In the genomic region with DNA sequence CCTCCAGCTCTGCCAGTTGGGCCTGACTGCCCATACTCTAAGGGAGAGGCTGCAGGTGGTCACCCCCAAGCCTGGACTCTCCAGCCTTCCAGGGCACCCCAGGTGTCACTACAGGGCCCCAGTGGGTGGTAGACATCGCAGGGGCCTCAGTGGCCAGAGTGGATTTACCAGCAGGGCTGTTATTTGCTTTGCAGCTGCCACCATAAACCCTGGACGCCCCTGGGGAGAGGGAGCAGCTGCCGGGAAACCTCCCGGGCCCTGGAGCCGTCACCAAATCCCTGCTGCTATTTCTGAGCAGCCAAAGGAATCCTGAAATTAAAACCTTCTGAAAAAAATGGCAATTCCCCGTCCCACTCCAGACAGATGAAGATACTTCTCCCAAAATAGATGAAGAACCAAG, we compare ENCODE assay signal across 2 cellular contexts.
A peak's percentile ranks its signal among the peaks of the same experiment; 100 is the strongest.
TF ChIP-seq lines count a peak whose summit lies in the region.

No MANE protein-coding gene starts in this region.

TF ChIP-seq in IMR-90, 13 proteins besides CTCF, POLR2A, EP300 and RAD21:
- TF ChIP-seq FOS (IDR thresholded peaks at IDR 0.05; ENCODE audit: low read depth, low read length) (no peak), MAZ (IDR thresholded peaks at IDR 0.05; ENCODE audit: borderline replicate concordance, low read depth, low read length) (no peak), CHD1 (IDR thresholded peaks at IDR 0.05; ENCODE audit: low read depth, low read length) (no peak), MAFK (IDR thresholded peaks at IDR 0.05; ENCODE audit: low read depth, low read length) (no peak), BHLHE40 (IDR thresholded peaks at IDR 0.05; ENCODE audit: low read depth, low read length) (no peak), RCOR1 (IDR thresholded peaks at IDR 0.05; ENCODE audit: insufficient replicate concordance, low read length) (no peak), CEBPB (IDR thresholded peaks at IDR 0.05; ENCODE audit: low read depth, low read length) (no peak)
- TF ChIP-seq, protein P1, sequence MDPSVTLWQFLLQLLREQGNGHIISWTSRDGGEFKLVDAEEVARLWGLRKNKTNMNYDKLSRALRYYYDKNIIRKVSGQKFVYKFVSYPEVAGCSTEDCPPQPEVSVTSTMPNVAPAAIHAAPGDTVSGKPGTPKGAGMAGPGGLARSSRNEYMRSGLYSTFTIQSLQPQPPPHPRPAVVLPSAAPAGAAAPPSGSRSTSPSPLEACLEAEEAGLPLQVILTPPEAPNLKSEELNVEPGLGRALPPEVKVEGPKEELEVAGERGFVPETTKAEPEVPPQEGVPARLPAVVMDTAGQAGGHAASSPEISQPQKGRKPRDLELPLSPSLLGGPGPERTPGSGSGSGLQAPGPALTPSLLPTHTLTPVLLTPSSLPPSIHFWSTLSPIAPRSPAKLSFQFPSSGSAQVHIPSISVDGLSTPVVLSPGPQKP (IDR thresholded peaks at IDR 0.05; ENCODE audit: borderline replicate concordance, low read depth, low read length) = no peak
TF ChIP-seq in IMR-90: peak in this region for 0.

TF ChIP-seq in WTC11, 78 proteins besides CTCF, POLR2A, EP300 and RAD21:
- no peak for TF ChIP-seq MXD4 (CRISPR knock-in tag; IDR thresholded peaks at IDR 0.05; ENCODE audit: borderline replicate concordance)
- TF ChIP-seq ZNF423 (CRISPR knock-in tag; IDR thresholded peaks at IDR 0.05) = peak; percentile 61
TF ChIP-seq in WTC11: peak in this region for 1.
